26 cellular contexts compared by ENCODE assay signal in the genomic region with DNA sequence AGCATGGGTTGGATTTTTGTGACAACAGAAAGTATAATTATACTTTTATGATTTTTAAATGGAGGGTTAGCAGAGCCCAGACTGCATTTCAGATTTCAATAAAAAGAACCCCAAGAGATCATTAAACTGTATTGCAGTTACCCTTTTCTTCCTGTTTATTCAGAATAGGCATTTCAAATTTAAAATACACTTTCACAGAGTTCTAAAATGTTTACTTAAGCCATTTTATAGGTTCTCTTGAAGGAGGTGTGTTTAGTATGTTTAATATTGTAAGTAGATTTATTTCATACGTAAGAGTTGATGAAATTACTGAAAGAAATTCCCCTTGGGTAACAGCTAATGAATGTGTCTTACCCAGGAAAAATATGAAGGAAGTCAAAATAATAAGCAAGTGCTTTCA.
"Had no signal": no experiment of that assay in that cellular context is flagged by ENCODE, and none has a peak within 500 bp of the region (broad histone marks: within the 10 kb centered on the region; RNA-seq: fewer than 3 reads in every experiment).

No MANE protein-coding gene starts in this region.

- ATAC-seq: activated CD8-positive, alpha-beta T cell treated with anti-CD3 and anti-CD28 coated beads, Interleukin-2, amount 10 ng/mL, durations not matched to agents 7 days and 5 days; K562; T-cell; WTC11 had no signal

- H3K27me3 ChIP-seq: adrenal gland had no signal

- DNase-seq: activated CD4-positive, alpha-beta T cell treated with anti-CD3 and anti-CD28 coated beads for 48 hours; activated CD4-positive, alpha-beta T cell treated with anti-CD3 and anti-CD28 coated beads, Interleukin-2, amount 50 U/mL, for 4 hours; activated CD4-positive, CD25-positive, alpha-beta regulatory T cell treated with anti-CD3 and anti-CD28 coated beads, Interleukin-2, amount 50 U/mL, for 72 hours; activated CD8-positive, alpha-beta memory T cell treated with anti-CD3 and anti-CD28 coated beads, Interleukin-2, amount 50 U/mL, for 48 hours; activated CD8-positive, alpha-beta T cell treated with anti-CD3 and anti-CD28 coated beads, Interleukin-2, amount 10 ng/mL, durations not matched to agents 7 days and 5 days; activated naive CD4-positive, alpha-beta T cell treated with anti-CD3 and anti-CD28 coated beads, Interleukin-2, amount 50 U/mL, for 16 hours; activated naive CD8-positive, alpha-beta T cell treated with anti-CD3 and anti-CD28 coated beads, Interleukin-2, amount 10 ng/mL, durations not matched to agents 7 days and 5 days; activated T-cell treated with anti-CD3 and anti-CD28 coated beads, Interleukin-2, amount 50 U/mL, for 1 hour; adrenal gland; anterior cingulate cortex; caudate nucleus; Kasumi-1; NCI-H1092 treated with DMSO at 0.1 percent for 48 hours; NCI-H1436; NCI-H1694 treated with DMSO at 0.1 percent for 48 hours; NCI-H2029 treated with DMSO at 0.1 percent for 48 hours; NCI-H345; NCI-H510A; NCI-H526 treated with DMSO at 0.1 percent for 48 hours; NCI-H82; NK-92 treated with Interleukin-12 subunit alpha and Interleukin-12 subunit beta, amount 100 ng/mL, for 24 hours; OCI-M1; SHP77 treated with DMSO at 0.1 percent for 48 hours; T-cell had no signal

- H3K9me3 ChIP-seq: adrenal gland had no signal

- H3K4me3 ChIP-seq: adrenal gland, K562 had no signal

- H3K27ac ChIP-seq: adrenal gland had no signal
